Comparison of ENCODE assay signal across 23 cellular contexts in genomic region chr14:89474464-89474863, GRCh38.
"Had no signal": no experiment of that assay in that cellular context is flagged by ENCODE, and none has a peak within 500 bp of the region (broad histone marks: within the 10 kb centered on the region; RNA-seq: fewer than 3 reads in every experiment).

No MANE protein-coding gene starts in this region.

- FAIRE-seq: endothelial cell of umbilical vein, islet of Langerhans, keratinocyte had no signal

- H3K27me3 ChIP-seq: dorsolateral prefrontal cortex, esophagus muscularis mucosa, gastrocnemius medialis, heart right ventricle, left lung had no signal

- H3K4me3 ChIP-seq: coronary artery, dorsolateral prefrontal cortex, esophagus muscularis mucosa, gastrocnemius medialis, heart right ventricle, left lung, lower lobe of right lung, mucosa of descending colon had no signal

- DNase-seq: dermis blood vessel endothelial cell; dorsolateral prefrontal cortex; effector CD4-positive, alpha-beta T cell; effector memory CD4-positive, alpha-beta T cell; endodermal cell; foreskin melanocyte; gastrocnemius medialis; glutamatergic neuron; head of caudate nucleus; heart right ventricle; hippocampal formation; left cardiac atrium; left lung; left ventricle myocardium superior; lower lobe of right lung; mucosa of descending colon; naive B cell; naive thymus-derived CD8-positive, alpha-beta T cell had no signal

- H3K36me3 ChIP-seq: esophagus muscularis mucosa, gastrocnemius medialis, left lung, lower lobe of right lung had no signal

- H3K27ac ChIP-seq: dorsolateral prefrontal cortex, gastrocnemius medialis, heart right ventricle, left lung, lower lobe of right lung had no signal

- ATAC-seq: gastrocnemius medialis; left lung; left ventricle myocardium superior; lower lobe of right lung; mucosa of descending colon; naive thymus-derived CD8-positive, alpha-beta T cell had no signal

- H3K9me3 ChIP-seq: esophagus muscularis mucosa, gastrocnemius medialis, heart right ventricle, left lung, lower lobe of right lung, mucosa of descending colon had no signal
